16 cellular contexts compared by ENCODE assay signal in the genomic region with DNA sequence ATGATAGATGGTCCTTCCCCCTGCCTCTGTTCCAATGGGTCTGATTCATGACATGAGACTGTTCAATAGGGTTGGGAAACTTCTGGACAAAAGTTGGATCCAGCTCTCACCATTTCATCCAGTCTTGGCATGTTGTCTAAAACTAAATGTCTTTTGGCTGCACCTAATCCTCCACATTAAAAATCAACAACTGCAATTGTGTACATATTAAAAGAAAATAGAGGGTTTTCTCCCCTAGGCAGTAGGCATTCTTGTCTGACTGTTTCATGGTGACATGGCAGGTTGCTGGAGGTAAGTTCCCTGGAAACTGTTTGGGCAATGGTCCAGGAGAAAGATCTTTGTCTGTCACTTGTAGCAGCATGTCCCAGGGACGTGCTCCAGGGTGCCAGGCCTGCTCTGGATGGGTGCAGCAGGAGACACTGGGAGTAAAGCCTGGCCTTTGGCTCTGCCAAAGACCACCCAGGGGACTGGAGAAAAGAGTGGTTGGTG.
DNase-seq lines count a peak whose midpoint lies in the region; ATAC-seq and TF ChIP-seq lines count a peak whose summit lies in the region.
"Had no signal": no experiment of that assay in that cellular context is flagged by ENCODE, and none has a peak within 500 bp of the region (broad histone marks: within the 10 kb centered on the region; RNA-seq: fewer than 3 reads in every experiment).

No MANE protein-coding gene starts in this region.

- DNase-seq in GM23338 (ENCODE audit: low spot score) (no peak), RWPE2 (ENCODE audit: low spot score) (no peak), fibroblast of peridontal ligament (ENCODE audit: extremely low read depth) (peak; percentile 54), sigmoid colon (no peak), MV-4-11 (lab: John Stamatoyannopoulos, UW) (no peak), mesendoderm (no peak), T-helper 1 cell (no peak)
- no peak for DNase-seq in activated CD8-positive, alpha-beta memory T cell treated with anti-CD3 and anti-CD28 coated beads, Interleukin-2, amount 10 ng/mL, durations not matched to agents 7 days and 5 days
- DNase-seq: activated CD8-positive, alpha-beta T cell treated with anti-CD3 and anti-CD28 coated beads, Interleukin-2, amount 10 ng/mL, durations not matched to agents 7 days and 5 days; colonic mucosa; stimulated activated CD4-positive, alpha-beta T cell treated with anti-CD3 and anti-CD28 coated beads, Interleukin-2, amount 100 ng/mL, for 48 hours had no signal

- H3K79me2 ChIP-seq in GM23338 (replicated peaks; ENCODE audit: insufficient read depth) (peaks cover 93% of the 10 kb centered on the region), mesendoderm (ENCODE audit: control insufficient read depth, insufficient read depth, low read length) (peaks cover 38% of the 10 kb centered on the region)

- H3K18ac ChIP-seq in mesendoderm (ENCODE audit: low read length) = no peak overlapping the region

- H3K27me3 Mint-ChIP-seq in GM23338 (ENCODE audit: insufficient read depth, low read depth, poor library complexity) = peaks cover 6% of the 10 kb centered on the region
- H3K27me3 Mint-ChIP-seq in activated CD8-positive, alpha-beta memory T cell treated with anti-CD3 and anti-CD28 coated beads, Interleukin-2, amount 10 ng/mL, durations not matched to agents 7 days and 5 days = no peaks in the 10 kb centered on the region
- H3K27me3 Mint-ChIP-seq: stimulated activated naive CD8-positive, alpha-beta T cell treated with anti-CD3 and anti-CD28 coated beads, Interleukin-15, Interleukin-2, amounts not matched to agents 100 ng/mL and 50 ng/mL, for 24 hours had no signal

- no peak overlapping the region for H3K4me3 ChIP-seq in GM23338
- H3K4me3 ChIP-seq in RWPE2 (ENCODE audit: severe bottlenecking) = no peak overlapping the region
- no peak overlapping the region for H3K4me3 ChIP-seq in sigmoid colon
- no peak overlapping the region for H3K4me3 ChIP-seq in mesendoderm (ENCODE audit: low read length)
- H3K4me3 ChIP-seq: colonic mucosa, lung, ovary had no signal

- H3K36me3 Mint-ChIP-seq in GM23338 (ENCODE audit: low read depth) = peaks cover 3% of the 10 kb centered on the region; the same call in 2 of the 3 replicates
- H3K36me3 Mint-ChIP-seq in activated CD8-positive, alpha-beta memory T cell treated with anti-CD3 and anti-CD28 coated beads, Interleukin-2, amount 10 ng/mL, durations not matched to agents 7 days and 5 days = no peaks in the 10 kb centered on the region
- H3K36me3 Mint-ChIP-seq: activated naive CD4-positive, alpha-beta T cell treated with anti-CD3 and anti-CD28 coated beads, Interleukin-2, amount 50 U/mL, for 72 hours had no signal

- CTCF ChIA-PET in activated CD8-positive, alpha-beta memory T cell treated with anti-CD3 and anti-CD28 coated beads, Interleukin-2, amount 10 ng/mL, durations not matched to agents 7 days and 5 days (lab: Charles Lee) = no interaction called here

- H2BK120ac ChIP-seq in mesendoderm (ENCODE audit: low read depth, low read length) = no peak overlapping the region

- no peak overlapping the region for H3K56ac ChIP-seq in mesendoderm (ENCODE audit: low read length)

- H3K27me3 ChIP-seq in GM23338 (ENCODE audit: insufficient read depth) (no peaks in the 10 kb centered on the region), RWPE2 (ENCODE audit: insufficient read depth, poor library complexity, severe bottlenecking) (no peaks in the 10 kb centered on the region), sigmoid colon (no peaks in the 10 kb centered on the region), mesendoderm (ENCODE audit: insufficient read depth, low read length, poor library complexity) (no peaks in the 10 kb centered on the region)
- H3K27me3 ChIP-seq: colonic mucosa, ovary had no signal

- no peaks in the 10 kb centered on the region for H3F3A ChIP-seq in GM23338 (replicated peaks; ENCODE audit: low read depth)

- H3K27ac Mint-ChIP-seq in GM23338 = peak overlapping the region; percentile 78; the same call in 1 of the 2 replicates
- no peak overlapping the region for H3K27ac Mint-ChIP-seq in activated CD8-positive, alpha-beta memory T cell treated with anti-CD3 and anti-CD28 coated beads, Interleukin-2, amount 10 ng/mL, durations not matched to agents 7 days and 5 days
- H3K27ac Mint-ChIP-seq: activated CD8-positive, alpha-beta T cell treated with anti-CD3 and anti-CD28 coated beads, Interleukin-2, amount 10 ng/mL, durations not matched to agents 7 days and 5 days; activated naive CD4-positive, alpha-beta T cell treated with anti-CD3 and anti-CD28 coated beads, Interleukin-2, amount 50 U/mL, for 72 hours; stimulated activated naive CD8-positive, alpha-beta T cell treated with anti-CD3 and anti-CD28 coated beads, Interleukin-15, Interleukin-2, amounts not matched to agents 100 ng/mL and 50 ng/mL, for 24 hours had no signal

- no peaks in the 10 kb centered on the region for H3K9me3 ChIP-seq in RWPE2 (ENCODE audit: severe bottlenecking)
- H3K9me3 ChIP-seq in sigmoid colon = no peaks in the 10 kb centered on the region
- H3K9me3 ChIP-seq: colonic mucosa, ovary had no signal

- no peak overlapping the region for H3K23ac ChIP-seq in mesendoderm (ENCODE audit: low read length)

- no peak overlapping the region for H4K5ac ChIP-seq in mesendoderm (ENCODE audit: low read length)

- H2AK5ac ChIP-seq in mesendoderm (ENCODE audit: low read length) = no peak overlapping the region

- H3K36me3 ChIP-seq in GM23338 (ENCODE audit: insufficient read depth) (no peaks in the 10 kb centered on the region), RWPE2 (ENCODE audit: low read depth) (no peaks in the 10 kb centered on the region), sigmoid colon (no peaks in the 10 kb centered on the region), mesendoderm (ENCODE audit: control insufficient read depth, insufficient read depth, low read length) (no peaks in the 10 kb centered on the region)
- H3K36me3 ChIP-seq: colonic mucosa, ovary had no signal

- no peak for TF ChIP-seq POLR2A in sigmoid colon (IDR thresholded peaks at IDR 0.05)

- no peak overlapping the region for H2BK5ac ChIP-seq in mesendoderm (ENCODE audit: low read length)

- intact Hi-C loops in sigmoid colon (cut with DNase I) = no loop called here

- H2AFZ ChIP-seq in GM23338 = no peak overlapping the region

- H2BK15ac ChIP-seq in mesendoderm (replicated peaks; ENCODE audit: low read depth) = no peak overlapping the region

- peaks cover 9% of the 10 kb centered on the region for H4K20me1 ChIP-seq in GM23338 (replicated peaks; ENCODE audit: insufficient read depth)

- H3K4me1 Mint-ChIP-seq in GM23338 = peaks cover 48% of the 10 kb centered on the region
- no peaks in the 10 kb centered on the region for H3K4me1 Mint-ChIP-seq in activated CD8-positive, alpha-beta memory T cell treated with anti-CD3 and anti-CD28 coated beads, Interleukin-2, amount 10 ng/mL, durations not matched to agents 7 days and 5 days

- H3K27ac ChIP-seq in GM23338 (ENCODE audit: low read depth) (no peak overlapping the region), RWPE2 (ENCODE audit: poor library complexity, severe bottlenecking) (peak overlapping the region; percentile 41), sigmoid colon (peak overlapping the region in 3 of 4 donors; percentile 3 to 22 (median 21)), mesendoderm (ENCODE audit: low read depth, low read length) (no peak overlapping the region)
- H3K27ac ChIP-seq: colonic mucosa, HL-60, ovary had no signal

- no peak overlapping the region for H3K4me3 Mint-ChIP-seq in GM23338
- no peak overlapping the region for H3K4me3 Mint-ChIP-seq in activated CD8-positive, alpha-beta memory T cell treated with anti-CD3 and anti-CD28 coated beads, Interleukin-2, amount 10 ng/mL, durations not matched to agents 7 days and 5 days
- H3K4me3 Mint-ChIP-seq: activated CD8-positive, alpha-beta T cell treated with anti-CD3 and anti-CD28 coated beads, Interleukin-2, amount 10 ng/mL, durations not matched to agents 7 days and 5 days; stimulated activated naive CD8-positive, alpha-beta T cell treated with anti-CD3 and anti-CD28 coated beads, Interleukin-15, Interleukin-2, amounts not matched to agents 100 ng/mL and 50 ng/mL, for 24 hours had no signal

- H3K4ac ChIP-seq in mesendoderm (ENCODE audit: low read depth, low read length) = no peak overlapping the region

- 63 to 81% methylated on average over 1 of the region's 1 CpG for WGBS in sigmoid colon, 2 donors
- WGBS in mesendoderm (ENCODE audit: extremely low coverage, insufficient coverage, low lambda C conversion rate) = no CpG with 5 or more reads among the region's 1 CpG

- no peaks in the 10 kb centered on the region for H3K9me3 Mint-ChIP-seq in GM23338
- H3K9me3 Mint-ChIP-seq in activated CD8-positive, alpha-beta memory T cell treated with anti-CD3 and anti-CD28 coated beads, Interleukin-2, amount 10 ng/mL, durations not matched to agents 7 days and 5 days (ENCODE audit: low read depth) = no peaks in the 10 kb centered on the region
- H3K9me3 Mint-ChIP-seq: activated naive CD4-positive, alpha-beta T cell treated with anti-CD3 and anti-CD28 coated beads, Interleukin-2, amount 50 U/mL, for 72 hours; stimulated activated naive CD8-positive, alpha-beta T cell treated with anti-CD3 and anti-CD28 coated beads, Interleukin-15, Interleukin-2, amounts not matched to agents 100 ng/mL and 50 ng/mL, for 24 hours had no signal

- no peak for ATAC-seq in GM23338
- peak; percentile 60; the same call in 2 of the 3 replicates for ATAC-seq in RWPE2 (ENCODE audit: low read depth)
- no peak for ATAC-seq in activated CD8-positive, alpha-beta memory T cell treated with anti-CD3 and anti-CD28 coated beads, Interleukin-2, amount 10 ng/mL, durations not matched to agents 7 days and 5 days
- ATAC-seq: activated CD8-positive, alpha-beta T cell treated with anti-CD3 and anti-CD28 coated beads, Interleukin-2, amount 10 ng/mL, durations not matched to agents 7 days and 5 days; activated naive CD4-positive, alpha-beta T cell treated with anti-CD3 and anti-CD28 coated beads, Interleukin-2, amount 50 U/mL, for 72 hours had no signal

- H3K4me2 ChIP-seq in GM23338 (no peak overlapping the region), mesendoderm (ENCODE audit: low read length) (no peak overlapping the region)

- H4K8ac ChIP-seq in mesendoderm (ENCODE audit: low read depth, low read length) = no peak overlapping the region

- peaks cover 18% of the 10 kb centered on the region for H3K79me1 ChIP-seq in mesendoderm (ENCODE audit: low read length)

- no peak for TF ChIP-seq EP300 in sigmoid colon (IDR thresholded peaks at IDR 0.05)

- TF ChIP-seq CTCF in GM23338 (conservative IDR thresholded peaks at IDR 0.05; ENCODE audit: low read depth in 2 of 2) (no peak), RWPE2 (IDR thresholded peaks at IDR 0.05; ENCODE audit: poor library complexity, severe bottlenecking) (no peak), sigmoid colon (IDR thresholded peaks at IDR 0.05) (no peak)

- H3K9ac ChIP-seq in mesendoderm (ENCODE audit: low read length) = no peak overlapping the region

- no peaks in the 10 kb centered on the region for H3K9me2 ChIP-seq in GM23338 (ENCODE audit: insufficient read depth)

- H3K4me1 ChIP-seq in GM23338 (ENCODE audit: insufficient read depth) = peaks cover 10% of the 10 kb centered on the region; the same call in 1 of the 2 replicates
- peaks cover 7% of the 10 kb centered on the region for H3K4me1 ChIP-seq in RWPE2 (ENCODE audit: insufficient read depth, poor library complexity, severe bottlenecking)
- H3K4me1 ChIP-seq in sigmoid colon = peaks cover 0 to 42% (median 20%) of the 10 kb centered on the region in 4 donors
- H3K4me1 ChIP-seq in mesendoderm (ENCODE audit: control insufficient read depth, low read depth, low read length) = no peaks in the 10 kb centered on the region
- H3K4me1 ChIP-seq: colonic mucosa had no signal

Comparison
In these comparisons a context has a peak if more than half of its experiments do, and no peak if none do; other contexts are left out.
1. H3K27ac ChIP-seq: peak in RWPE2 (single experiment) and sigmoid colon (3 of 4); none in GM23338 (single experiment) and mesendoderm (single experiment).